ENCODE assay signal across 27 cellular contexts in the genomic region with DNA sequence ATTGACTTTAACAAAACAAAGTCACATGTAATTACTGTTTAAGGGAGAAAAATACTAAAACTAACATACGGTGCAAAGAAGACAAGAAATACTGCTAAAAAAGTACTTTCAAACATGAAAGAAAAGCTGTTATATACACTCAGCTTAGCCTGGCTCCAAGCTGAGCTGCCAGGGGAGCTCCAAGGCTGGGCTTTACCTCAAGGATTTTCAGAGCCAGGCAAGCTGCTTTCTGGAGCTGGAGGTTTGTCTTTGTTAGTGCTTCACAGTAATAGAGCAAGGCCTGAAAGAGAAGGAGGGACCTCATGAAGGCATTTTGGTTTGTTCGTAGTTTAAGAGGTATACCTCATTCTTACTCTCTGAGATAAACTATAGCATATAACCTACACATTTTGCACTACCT. TPM values are rescaled to one million over a fixed set of nuclear protein-coding genes. Genes with fewer than 3 reads are reported as not detected.
DNase-seq lines count a peak whose midpoint lies in the region; ATAC-seq and TF ChIP-seq lines count a peak whose summit lies in the region.
"Had no signal": no experiment of that assay in that cellular context is flagged by ENCODE, and none has a peak within 500 bp of the region (broad histone marks: within the 10 kb centered on the region; RNA-seq: fewer than 3 reads in every experiment).

No MANE protein-coding gene starts in this region.

- peaks cover 18% of the 10 kb centered on the region for H3K36me3 Mint-ChIP-seq in activated CD8-positive, alpha-beta T cell treated with anti-CD3 and anti-CD28 coated beads for 36 hours (ENCODE audit: low read depth)
- H3K36me3 Mint-ChIP-seq in activated CD8-positive, alpha-beta T cell treated with anti-CD3 and anti-CD28 coated beads, Interleukin-2, amount 10 ng/mL, durations not matched to agents 7 days and 5 days (ENCODE audit: low read depth): peaks cover 35% of the 10 kb centered on the region
- peaks cover 48% of the 10 kb centered on the region for H3K36me3 Mint-ChIP-seq in CD8-positive, alpha-beta T cell
- H3K36me3 Mint-ChIP-seq in activated B cell treated with CpG ODN at 0.5 μM for 24 hours (ENCODE audit: low read depth) (peaks cover 44% of the 10 kb centered on the region), neural progenitor cell (no peaks in the 10 kb centered on the region)

- H3K4me2 ChIP-seq in neural progenitor cell: no peak overlapping the region

- no peaks in the 10 kb centered on the region for H4K20me1 ChIP-seq in neural progenitor cell (ENCODE audit: low read depth)

- intact Hi-C loops in activated CD8-positive, alpha-beta T cell treated with anti-CD3 and anti-CD28 coated beads for 36 hours (cut with micrococcal nuclease): no loop called here
- intact Hi-C loops in CD8-positive, alpha-beta T cell (cut with DNase I, micrococcal nuclease): no loop called here
- intact Hi-C loops in activated B cell treated with CpG ODN at 0.5 μM for 24 hours (cut with micrococcal nuclease): no loop called here

- no peaks in the 10 kb centered on the region for H3K79me2 ChIP-seq in neural progenitor cell (ENCODE audit: low read depth)

- no peak overlapping the region for H3K27ac ChIP-seq in CD8-positive, alpha-beta T cell (ENCODE audit: low read depth, low read length)
- peak overlapping the region; percentile 1 for H3K27ac ChIP-seq in neural progenitor cell
- H3K27ac ChIP-seq: stomach had no signal

- peaks cover 4% of the 10 kb centered on the region for H3K4me1 ChIP-seq in CD8-positive, alpha-beta T cell (ENCODE audit: insufficient read depth, low read length)
- peaks cover 15% of the 10 kb centered on the region for H3K4me1 ChIP-seq in neural progenitor cell
- H3K4me1 ChIP-seq: stomach had no signal

- H3K27me3 Mint-ChIP-seq in activated CD8-positive, alpha-beta T cell treated with anti-CD3 and anti-CD28 coated beads for 36 hours: no peaks in the 10 kb centered on the region
- H3K27me3 Mint-ChIP-seq in activated CD8-positive, alpha-beta T cell treated with anti-CD3 and anti-CD28 coated beads, Interleukin-2, amount 10 ng/mL, durations not matched to agents 7 days and 5 days (ENCODE audit: low read depth): no peaks in the 10 kb centered on the region
- no peaks in the 10 kb centered on the region for H3K27me3 Mint-ChIP-seq in CD8-positive, alpha-beta T cell (ENCODE audit: low read depth)
- H3K27me3 Mint-ChIP-seq in activated B cell treated with CpG ODN at 0.5 μM for 24 hours (no peaks in the 10 kb centered on the region), neural progenitor cell (ENCODE audit: insufficient read depth, low read depth) (peaks cover 3% of the 10 kb centered on the region)
- H3K27me3 Mint-ChIP-seq: activated T-helper 17 cell treated with anti-CD3 and anti-CD28 coated beads, Interleukin-2, amount 50 U/mL, for 72 hours had no signal

- H2AFZ ChIP-seq in neural progenitor cell (replicated peaks): no peak overlapping the region

- ATAC-seq in activated CD8-positive, alpha-beta T cell treated with anti-CD3 and anti-CD28 coated beads for 36 hours: no peak
- ATAC-seq in activated CD8-positive, alpha-beta T cell treated with anti-CD3 and anti-CD28 coated beads, Interleukin-2, amount 10 ng/mL, durations not matched to agents 7 days and 5 days: no peak
- ATAC-seq in CD8-positive, alpha-beta T cell: no peak
- ATAC-seq in activated B cell treated with CpG ODN at 0.5 μM for 24 hours (ENCODE audit: low read depth): no peak
- no peak for ATAC-seq in HG03469 (IDR thresholded peaks at IDR 0.05; ENCODE audit: unreplicated experiment)
- ATAC-seq: activated T-helper 17 cell treated with anti-CD3 and anti-CD28 coated beads, Interleukin-2, amount 50 U/mL, for 72 hours; left lobe of liver; right cardiac atrium had no signal

- CTCF ChIA-PET in activated CD8-positive, alpha-beta T cell treated with anti-CD3 and anti-CD28 coated beads for 36 hours (lab: Charles Lee): interaction anchor here (1.0 to 1.8 kb wide), 2 partner anchors 20 to 200 kb away, joined by 3 to 5 read pairs; no protein-coding TSS in a partner anchor
- CTCF ChIA-PET in activated CD8-positive, alpha-beta T cell treated with anti-CD3 and anti-CD28 coated beads, Interleukin-2, amount 10 ng/mL, durations not matched to agents 7 days and 5 days (lab: Charles Lee): interaction anchor here (1.0 to 1.4 kb wide), 3 partner anchors 10 to 39 kb away, joined by 3 to 5 read pairs (median 3); no protein-coding TSS in a partner anchor
- CTCF ChIA-PET in CD8-positive, alpha-beta T cell (lab: Charles Lee): interaction anchor here (0.7 to 2.1 kb wide), 2 partner anchors 11 to 200 kb away, joined by 3 to 6 read pairs; no protein-coding TSS in a partner anchor
- CTCF ChIA-PET in activated B cell treated with CpG ODN at 0.5 μM for 24 hours (lab: Charles Lee): no interaction called here

- H3K27ac Mint-ChIP-seq in activated CD8-positive, alpha-beta T cell treated with anti-CD3 and anti-CD28 coated beads for 36 hours: peak overlapping the region; percentile 51
- H3K27ac Mint-ChIP-seq in activated CD8-positive, alpha-beta T cell treated with anti-CD3 and anti-CD28 coated beads, Interleukin-2, amount 10 ng/mL, durations not matched to agents 7 days and 5 days: no peak overlapping the region
- H3K27ac Mint-ChIP-seq in CD8-positive, alpha-beta T cell: peak overlapping the region; percentile 62
- H3K27ac Mint-ChIP-seq in activated B cell treated with CpG ODN at 0.5 μM for 24 hours (peak overlapping the region; percentile 12), neural progenitor cell (no peak overlapping the region)
- H3K27ac Mint-ChIP-seq: activated T-helper 17 cell treated with anti-CD3 and anti-CD28 coated beads, Interleukin-2, amount 50 U/mL, for 72 hours had no signal

- no peaks in the 10 kb centered on the region for H3K9me3 Mint-ChIP-seq in activated CD8-positive, alpha-beta T cell treated with anti-CD3 and anti-CD28 coated beads for 36 hours
- H3K9me3 Mint-ChIP-seq in activated CD8-positive, alpha-beta T cell treated with anti-CD3 and anti-CD28 coated beads, Interleukin-2, amount 10 ng/mL, durations not matched to agents 7 days and 5 days (ENCODE audit: insufficient read depth): no peaks in the 10 kb centered on the region
- no peaks in the 10 kb centered on the region for H3K9me3 Mint-ChIP-seq in CD8-positive, alpha-beta T cell
- H3K9me3 Mint-ChIP-seq in activated B cell treated with CpG ODN at 0.5 μM for 24 hours: no peaks in the 10 kb centered on the region
- no peaks in the 10 kb centered on the region for H3K9me3 Mint-ChIP-seq in neural progenitor cell
- H3K9me3 Mint-ChIP-seq: activated T-helper 17 cell treated with anti-CD3 and anti-CD28 coated beads, Interleukin-2, amount 50 U/mL, for 72 hours had no signal

- peaks cover 37% of the 10 kb centered on the region for H3K36me3 ChIP-seq in CD8-positive, alpha-beta T cell (ENCODE audit: insufficient read depth, low read length)
- no peaks in the 10 kb centered on the region for H3K36me3 ChIP-seq in neural progenitor cell

- no peaks in the 10 kb centered on the region for H3K27me3 ChIP-seq in CD8-positive, alpha-beta T cell (ENCODE audit: insufficient read depth, low read length)
- H3K27me3 ChIP-seq in neural progenitor cell: no peaks in the 10 kb centered on the region
- H3K27me3 ChIP-seq: stomach had no signal

- peaks cover 9% of the 10 kb centered on the region for H3F3A ChIP-seq in neural progenitor cell (ENCODE audit: low read depth)

- no peak for DNase-seq in activated CD8-positive, alpha-beta T cell treated with anti-CD3 and anti-CD28 coated beads for 36 hours
- DNase-seq in activated CD8-positive, alpha-beta T cell treated with anti-CD3 and anti-CD28 coated beads, Interleukin-2, amount 10 ng/mL, durations not matched to agents 7 days and 5 days: no peak
- DNase-seq in CD8-positive, alpha-beta T cell: no peak
- DNase-seq in activated B cell treated with CpG ODN at 0.5 μM for 24 hours: no peak
- DNase-seq in neural progenitor cell (ENCODE audit: low spot score): peak; percentile 61
- DNase-seq in DMS114 treated with DMSO at 0.1 percent for 48 hours (lab: John Stamatoyannopoulos, UW; ENCODE audit: unreplicated experiment): no peak
- DNase-seq: activated CD4-positive, CD25-positive, alpha-beta regulatory T cell; activated CD8-positive, alpha-beta memory T cell treated with anti-CD3 and anti-CD28 coated beads, Interleukin-2, amount 50 U/mL, for 4 hours; central memory CD4-positive, alpha-beta T cell; cortex of kidney; DMS79; effector memory CD4-positive, alpha-beta T cell; H7; Karpas-422; NCI-H1417 treated with DMSO at 0.1 percent for 48 hours; NCI-H2029 treated with DMSO at 0.1 percent for 48 hours; NCI-H226; NCI-H69; right cardiac atrium; stimulated activated CD4-positive, alpha-beta T cell treated with anti-CD3 and anti-CD28 coated beads, Interleukin-1b, Interleukin-23, amount 100 ng/mL, for 48 hours; stomach; SW 1271 had no signal

- no peak for TF ChIP-seq CTCF in activated CD8-positive, alpha-beta T cell treated with anti-CD3 and anti-CD28 coated beads for 36 hours (IDR thresholded peaks at IDR 0.05)
- no peak for TF ChIP-seq CTCF in CD8-positive, alpha-beta T cell (IDR thresholded peaks at IDR 0.05)
- no peak for TF ChIP-seq CTCF in activated B cell treated with CpG ODN at 0.5 μM for 24 hours (IDR thresholded peaks at IDR 0.05)
- TF ChIP-seq CTCF in neural progenitor cell (IDR thresholded peaks at IDR 0.05): no peak

- POLR2A ChIA-PET in activated CD8-positive, alpha-beta T cell treated with anti-CD3 and anti-CD28 coated beads for 36 hours (lab: Charles Lee): interaction anchor here (0.9 to 1.6 kb wide), 5 partner anchors 8 to 42 kb away, joined by 3 to 6 read pairs (median 3); no protein-coding TSS in a partner anchor
- POLR2A ChIA-PET in activated CD8-positive, alpha-beta T cell treated with anti-CD3 and anti-CD28 coated beads, Interleukin-2, amount 10 ng/mL, durations not matched to agents 7 days and 5 days (lab: Charles Lee): no interaction called here
- POLR2A ChIA-PET in CD8-positive, alpha-beta T cell (lab: Charles Lee): interaction anchor here (0.6 to 1.1 kb wide), 2 partner anchors 10 to 17 kb away, joined by 3 to 5 read pairs; no protein-coding TSS in a partner anchor
- POLR2A ChIA-PET in activated B cell treated with CpG ODN at 0.5 μM for 24 hours (lab: Charles Lee): no interaction called here

- no peak overlapping the region for H3K4me3 Mint-ChIP-seq in activated CD8-positive, alpha-beta T cell treated with anti-CD3 and anti-CD28 coated beads for 36 hours
- no peak overlapping the region for H3K4me3 Mint-ChIP-seq in activated CD8-positive, alpha-beta T cell treated with anti-CD3 and anti-CD28 coated beads, Interleukin-2, amount 10 ng/mL, durations not matched to agents 7 days and 5 days
- H3K4me3 Mint-ChIP-seq in CD8-positive, alpha-beta T cell: no peak overlapping the region
- H3K4me3 Mint-ChIP-seq in activated B cell treated with CpG ODN at 0.5 μM for 24 hours (no peak overlapping the region), neural progenitor cell (no peak overlapping the region)
- H3K4me3 Mint-ChIP-seq: activated T-helper 17 cell treated with anti-CD3 and anti-CD28 coated beads, Interleukin-2, amount 50 U/mL, for 72 hours had no signal

- H3K4me3 ChIP-seq in CD8-positive, alpha-beta T cell (ENCODE audit: low read depth, low read length): no peak overlapping the region
- H3K4me3 ChIP-seq in neural progenitor cell: no peak overlapping the region
- H3K4me3 ChIP-seq: stomach had no signal

- H3K9me3 ChIP-seq in CD8-positive, alpha-beta T cell (ENCODE audit: low read length): no peaks in the 10 kb centered on the region
- H3K9me3 ChIP-seq in neural progenitor cell (ENCODE audit: low read depth): no peaks in the 10 kb centered on the region
- H3K9me3 ChIP-seq: stomach had no signal

- no peak overlapping the region for H3K9ac ChIP-seq in neural progenitor cell

- H3K4me1 Mint-ChIP-seq in activated CD8-positive, alpha-beta T cell treated with anti-CD3 and anti-CD28 coated beads for 36 hours (ENCODE audit: low read depth): peaks cover 7% of the 10 kb centered on the region
- peaks cover 6% of the 10 kb centered on the region for H3K4me1 Mint-ChIP-seq in activated CD8-positive, alpha-beta T cell treated with anti-CD3 and anti-CD28 coated beads, Interleukin-2, amount 10 ng/mL, durations not matched to agents 7 days and 5 days (ENCODE audit: low read depth)
- peaks cover 17% of the 10 kb centered on the region for H3K4me1 Mint-ChIP-seq in CD8-positive, alpha-beta T cell (ENCODE audit: low read depth)
- H3K4me1 Mint-ChIP-seq in activated B cell treated with CpG ODN at 0.5 μM for 24 hours (no peaks in the 10 kb centered on the region), neural progenitor cell (peaks cover 5% of the 10 kb centered on the region)
- H3K4me1 Mint-ChIP-seq: activated T-helper 17 cell treated with anti-CD3 and anti-CD28 coated beads, Interleukin-2, amount 50 U/mL, for 72 hours had no signal

RNA-seq across cellular contexts. Expression of a gene that starts 19.6 kb away (rescaled TPM):
- under 1 TPM in 1 of 2 experiments, not detected in 1; 0.40 TPM for total RNA-seq in activated CD8-positive, alpha-beta T cell treated with anti-CD3 and anti-CD28 coated beads for 36 hours
- total RNA-seq in activated CD8-positive, alpha-beta T cell treated with anti-CD3 and anti-CD28 coated beads, Interleukin-2, amount 10 ng/mL, durations not matched to agents 7 days and 5 days: 1 to 10 TPM in 1 of 2 experiments, under 1 TPM in 1; 0.97 to 1.7 TPM
- total RNA-seq in CD8-positive, alpha-beta T cell: under 1 TPM in 1 of 2 experiments, not detected in 1; 0.44 TPM
- total RNA-seq in activated B cell treated with CpG ODN at 0.5 μM for 24 hours (2.1 and 2.3 TPM in 2 replicates), neural progenitor cell (ENCODE audit: low replicate concordance) (not detected in 2 replicates)
- total RNA-seq: fibroblast of villous mesenchyme, H7, left lobe of liver, mucosa of gallbladder, right cardiac atrium, stomach had no signal

RNA-seq across cellular contexts. Expression of a gene that starts 43.6 kb away (rescaled TPM):
- 10 to 100 TPM; 69.2 to 72.6 TPM for total RNA-seq in activated CD8-positive, alpha-beta T cell treated with anti-CD3 and anti-CD28 coated beads for 36 hours
- 10 to 100 TPM; 87.0 to 88.4 TPM for total RNA-seq in activated CD8-positive, alpha-beta T cell treated with anti-CD3 and anti-CD28 coated beads, Interleukin-2, amount 10 ng/mL, durations not matched to agents 7 days and 5 days
- total RNA-seq in CD8-positive, alpha-beta T cell: 10 to 100 TPM; 14.1 to 14.4 TPM
- total RNA-seq in activated B cell treated with CpG ODN at 0.5 μM for 24 hours (12.9 and 14.5 TPM in 2 replicates), neural progenitor cell (ENCODE audit: low replicate concordance) (69.1 and 98.5 TPM in 2 replicates)

Comparison
In these comparisons a context has a peak if more than half of its experiments do, and no peak if none do; other contexts are left out.
1. H3K27ac Mint-ChIP-seq: peak in activated CD8-positive, alpha-beta T cell treated with anti-CD3 and anti-CD28 coated beads for 36 hours (single experiment), CD8-positive, alpha-beta T cell (single experiment) and activated B cell treated with CpG ODN at 0.5 μM for 24 hours (single experiment); none in activated CD8-positive, alpha-beta T cell treated with anti-CD3 and anti-CD28 coated beads, Interleukin-2, amount 10 ng/mL, durations not matched to agents 7 days and 5 days (single experiment) and neural progenitor cell (single experiment).
2. POLR2A ChIA-PET loops: an anchor here in activated CD8-positive, alpha-beta T cell treated with anti-CD3 and anti-CD28 coated beads for 36 hours (0.9 to 1.6 kb wide) and CD8-positive, alpha-beta T cell (0.6 to 1.1 kb wide); none called in activated CD8-positive, alpha-beta T cell treated with anti-CD3 and anti-CD28 coated beads, Interleukin-2, amount 10 ng/mL, durations not matched to agents 7 days and 5 days and activated B cell treated with CpG ODN at 0.5 μM for 24 hours.